ENCODE assay signal across 24 cellular contexts in genomic region chr1:50352428-50352827, GRCh38.
"Had no signal": no experiment of that assay in that cellular context is flagged by ENCODE, and none has a peak within 500 bp of the region (broad histone marks: within the 10 kb centered on the region; RNA-seq: fewer than 3 reads in every experiment).

No MANE protein-coding gene starts in this region.

- H3K4me3 ChIP-seq: colonic mucosa, dorsolateral prefrontal cortex, lung, pancreas, sigmoid colon, skin epidermis, stomach, thoracic aorta had no signal

- H3K27me3 ChIP-seq: colonic mucosa, pancreas had no signal

- ATAC-seq: esophagus mucosa, left cardiac atrium, left ventricle myocardium superior, pancreas had no signal

- H3K36me3 ChIP-seq: colonic mucosa, pancreas, sigmoid colon, stomach, thoracic aorta had no signal

- H3K4me1 ChIP-seq: colonic mucosa, pancreas, sigmoid colon, stomach had no signal

- FAIRE-seq: frontal cortex, keratinocyte, pancreas, urothelium cell line had no signal

- DNase-seq: caudate nucleus; colonic mucosa; dorsolateral prefrontal cortex; effector CD8-positive, alpha-beta T cell; left cardiac atrium; left ventricle myocardium superior; mesenchymal stem cell; midbrain; naive B cell; occipital lobe; pancreas; sigmoid colon; stimulated activated CD4-positive, alpha-beta T cell treated with anti-CD3 and anti-CD28 coated beads, Interleukin-2, amount 100 ng/mL, for 24 hours; stimulated activated naive CD4-positive, alpha-beta T cell; stomach; substantia nigra; trophoblast cell had no signal

- H3K27ac ChIP-seq: colonic mucosa, dorsolateral prefrontal cortex, pancreas, sigmoid colon, skin epidermis, stomach, thoracic aorta had no signal

- H3K9me3 ChIP-seq: colonic mucosa, pancreas, sigmoid colon, stomach, thoracic aorta had no signal
